19 cellular contexts compared by ENCODE assay signal in genomic region chr5:59418766-59419165, GRCh38.
"Had no signal": no experiment of that assay in that cellular context is flagged by ENCODE, and none has a peak within 500 bp of the region (broad histone marks: within the 10 kb centered on the region; RNA-seq: fewer than 3 reads in every experiment).

No MANE protein-coding gene starts in this region.

- H3K27me3 ChIP-seq: ascending aorta, left lung, sigmoid colon, spleen, upper lobe of right lung had no signal

- H3K27ac ChIP-seq: ascending aorta, coronary artery, left lung, sigmoid colon, spleen, thoracic aorta, upper lobe of right lung, VCaP had no signal

- H3K36me3 ChIP-seq: ascending aorta, left lung, sigmoid colon, spleen, thoracic aorta, upper lobe of right lung had no signal

- ATAC-seq: activated T-cell treated with anti-CD3 and anti-CD28 coated beads, Interleukin-2, amount 50 U/mL, for 72 hours; left lung; stimulated activated memory B cell treated with anti-CD40 and anti-IgM and Interleukin-4, amounts not matched to agents 10 μg/mL and 1 μg/mL and 100 μg/mL, for 72 hours; upper lobe of right lung had no signal

- H3K9me3 ChIP-seq: ascending aorta, left lung, sigmoid colon, spleen, thoracic aorta, upper lobe of right lung had no signal

- H3K4me1 ChIP-seq: ascending aorta, left lung, spleen, upper lobe of right lung had no signal

- H3K4me3 ChIP-seq: ascending aorta, coronary artery, left lung, sigmoid colon, spleen, thoracic aorta, upper lobe of right lung had no signal

- DNase-seq: activated CD4-positive, alpha-beta T cell treated with anti-CD3 and anti-CD28 coated beads for 1 hour; activated effector memory CD4-positive, alpha-beta T cell treated with anti-CD3 and anti-CD28 coated beads, Interleukin-2, amount 50 U/mL, for 16 hours; activated T-cell treated with anti-CD3 and anti-CD28 coated beads, Interleukin-2, amount 50 U/mL, for 72 hours; erythroblast; foreskin melanocyte; kidney; left lung; midbrain; nephron progenitor cell; nucleus accumbens; sigmoid colon; spleen; stimulated activated CD4-positive, alpha-beta T cell treated with anti-CD3 and anti-CD28 coated beads, Interleukin-4, amount 100 ng/mL, for 4 hours; upper lobe of right lung had no signal
